In genomic region chr5:5487961-5488360, GRCh38 we compare ENCODE assay signal across 18 cellular contexts.
"Had no signal": no experiment of that assay in that cellular context is flagged by ENCODE, and none has a peak within 500 bp of the region (broad histone marks: within the 10 kb centered on the region; RNA-seq: fewer than 3 reads in every experiment).

No MANE protein-coding gene starts in this region.

- H3K27ac ChIP-seq: cardiac muscle cell, spleen, tibial nerve had no signal

- H3K27me3 ChIP-seq: cardiac muscle cell, spleen, tibial nerve had no signal

- DNase-seq: activated CD4-positive, alpha-beta T cell treated with anti-CD3 and anti-CD28 coated beads, Interleukin-2, amount 50 U/mL, for 48 hours; activated naive CD4-positive, alpha-beta T cell; activated naive CD8-positive, alpha-beta T cell treated with anti-CD3 and anti-CD28 coated beads, Interleukin-2, amount 10 ng/mL, durations not matched to agents 7 days and 5 days; amygdala; effector CD4-positive, alpha-beta T cell; foreskin melanocyte; glutamatergic neuron; hippocampal formation; left ventricle myocardium superior; occipital lobe; retina; spleen; stimulated activated CD4-positive, alpha-beta T cell treated with anti-CD3 and anti-CD28 coated beads, Interleukin-4, amount 100 ng/mL, for 1 hour; stimulated activated naive CD8-positive, alpha-beta T cell treated with anti-CD3 and anti-CD28 coated beads, Interleukin-15, amount 100 ng/mL, for 72 hours; T-cell; T-helper 9 cell had no signal

- H3K9me3 ChIP-seq: spleen, tibial nerve had no signal

- H3K4me3 ChIP-seq: cardiac muscle cell, spleen, tibial nerve had no signal
